19 cellular contexts compared by ENCODE assay signal in genomic region chr15:63532307-63532744, GRCh38. TPM values are rescaled to one million over a fixed set of nuclear protein-coding genes. Genes with fewer than 3 reads are reported as not detected.
DNase-seq lines count a peak whose midpoint lies in the region; ATAC-seq and TF ChIP-seq lines count a peak whose summit lies in the region.
"Had no signal": no experiment of that assay in that cellular context is flagged by ENCODE, and none has a peak within 500 bp of the region (broad histone marks: within the 10 kb centered on the region; RNA-seq: fewer than 3 reads in every experiment).

No MANE protein-coding gene starts in this region.

- H4K20me1 ChIP-seq in mammary epithelial cell (ENCODE audit: insufficient read depth, low read length) = no peaks in the 10 kb centered on the region

- no peak overlapping the region for H3K4me2 ChIP-seq in mammary epithelial cell (ENCODE audit: insufficient read depth, low read depth, low read length)

- intact Hi-C loops in MCF 10A (cut with micrococcal nuclease) (no loop called here), mammary epithelial cell (cut with micrococcal nuclease) (no loop called here), aorta (cut with DNase I) (no loop called here), uterus (cut with DNase I; ENCODE audit: low total_unique reads) (no loop called here)

- CTCF ChIA-PET in MCF 10A (lab: Yijun Ruan, JAX) = interaction anchor here (0.8 kb wide), 1 partner anchor 9 kb away, joined by 3 read pairs; no protein-coding TSS in a partner anchor
- CTCF ChIA-PET in mammary epithelial cell (lab: Charles Lee; ENCODE audit: low non-redundant PET) = no interaction called here

- no peak overlapping the region for H3K27ac Mint-ChIP-seq in MCF 10A (ENCODE audit: low read depth, unreplicated experiment)
- H3K27ac Mint-ChIP-seq: activated naive CD4-positive, alpha-beta T cell treated with anti-CD3 and anti-CD28 coated beads for 36 hours; CD4-positive, CD25-positive, alpha-beta regulatory T cell; dendritic cell treated with granulocyte-macrophage colony-stimulating factor and Interleukin-4, amounts not matched to agents 40 ng/mL and 50 ng/mL, for 4 days had no signal

- H3K4me3 ChIP-seq in mammary epithelial cell (replicated peaks in 1 of 3; ENCODE audit: insufficient read depth in 1 of 3, low read depth in 2 of 3, low read length in 3 of 3) (no peak overlapping the region), fibroblast of villous mesenchyme (ENCODE audit: low read depth, low read length) (no peak overlapping the region), aorta (ENCODE audit: low read length in 2 of 2) (no peak overlapping the region), coronary artery (no peak overlapping the region), uterus (no peak overlapping the region)
- H3K4me3 ChIP-seq: breast epithelium, testis had no signal

- POLR2A ChIA-PET in MCF 10A (lab: Yijun Ruan, JAX) = interaction anchor here (0.8 to 1.9 kb wide), 4 partner anchors 11 to 27 kb away, joined by 4 to 9 read pairs (median 6); no protein-coding TSS in a partner anchor

- no peak overlapping the region for H3K4me3 Mint-ChIP-seq in MCF 10A (ENCODE audit: unreplicated experiment)
- H3K4me3 Mint-ChIP-seq: activated naive CD4-positive, alpha-beta T cell treated with anti-CD3 and anti-CD28 coated beads for 36 hours; dendritic cell treated with granulocyte-macrophage colony-stimulating factor and Interleukin-4, amounts not matched to agents 40 ng/mL and 50 ng/mL, for 4 days had no signal

- H3K4me1 Mint-ChIP-seq in MCF 10A (ENCODE audit: insufficient read depth, unreplicated experiment) = peaks cover 19% of the 10 kb centered on the region

- TF ChIP-seq CTCF in MCF 10A (IDR thresholded peaks at IDR 0.05; ENCODE audit: unreplicated experiment) (no peak), mammary epithelial cell (conservative IDR thresholded peaks at IDR 0.05 in 1 of 2, IDR thresholded peaks at IDR 0.05 in 1 of 2; ENCODE audit: extremely low read depth in 1 of 2, insufficient read depth in 1 of 2, low read depth in 1 of 2, low read length in 2 of 2) (no peak), VCaP (conservative IDR thresholded peaks at IDR 0.05) (no peak), fibroblast of villous mesenchyme (IDR thresholded peaks at IDR 0.05; ENCODE audit: insufficient read depth, low read depth, low read length) (no peak), coronary artery (IDR thresholded peaks at IDR 0.05) (no peak), uterus (IDR thresholded peaks at IDR 0.05) (no peak)

- no peaks in the 10 kb centered on the region for H3K4me1 ChIP-seq in mammary epithelial cell (ENCODE audit: insufficient read depth, low read length)
- peaks cover 3 to 8% of the 10 kb centered on the region in 2 donors for H3K4me1 ChIP-seq in aorta (ENCODE audit: control insufficient read depth in 1 of 2, insufficient read depth in 2 of 2, low read length in 2 of 2)
- no peaks in the 10 kb centered on the region for H3K4me1 ChIP-seq in uterus
- H3K4me1 ChIP-seq: breast epithelium, testis had no signal

- 89% methylated on average over 5 of the region's 5 CpGs for WGBS in mammary epithelial cell (ENCODE audit: low coverage, missing lambda C conversion rate)
- 85 to 90% methylated on average over 5 of the region's 5 CpGs for WGBS in aorta, 2 donors

- dilution Hi-C loops in mammary epithelial cell (cut with HindIII; ENCODE audit: low sequenced_read_pairs) = loop anchor here (5.0 kb wide), 1 partner anchor 65 kb away; no protein-coding TSS in a partner anchor

- DNase-seq in MCF 10A (ENCODE audit: unreplicated experiment) (peak; percentile 25), mammary epithelial cell (no peak), fibroblast of villous mesenchyme (ENCODE audit: low read depth) (peak; percentile 57), aorta (no peak), coronary artery (ENCODE audit: low spot score) (no peak), uterus (no peak)
- DNase-seq in activated CD4-positive, alpha-beta T cell treated with anti-CD3 and anti-CD28 coated beads, Interleukin-2, amount 50 U/mL, for 48 hours = no peak
- DNase-seq: activated CD4-positive, alpha-beta T cell treated with anti-CD3 and anti-CD28 coated beads, Interleukin-2, amount 50 U/mL, for 1 hour; activated naive CD4-positive, alpha-beta T cell treated with anti-CD3 and anti-CD28 coated beads for 36 hours; CD4-positive, CD25-positive, alpha-beta regulatory T cell; MM.1S; naive thymus-derived CD8-positive, alpha-beta T cell; NCI-H1694; small intestine; stimulated activated CD8-positive, alpha-beta memory T cell treated with anti-CD3 and anti-CD28 coated beads, Interleukin-4, amount 100 ng/mL, for 48 hours; testis had no signal

- BruUV-seq in MCF 10A (replicated peaks; lab: Mats Ljungman, UMichigan) (no TSS peak), mammary epithelial cell (replicated peaks; lab: Mats Ljungman, UMichigan) (no TSS peak)

- no peak overlapping the region for H3K9ac ChIP-seq in mammary epithelial cell (ENCODE audit: insufficient read depth, low read length)

- H3K9me3 ChIP-seq in mammary epithelial cell (replicated peaks; ENCODE audit: insufficient read depth, low read length) (no peaks in the 10 kb centered on the region), aorta (ENCODE audit: control insufficient read depth, low read length) (no peaks in the 10 kb centered on the region), uterus (no peaks in the 10 kb centered on the region)
- H3K9me3 ChIP-seq: breast epithelium, testis had no signal

- no peak for ATAC-seq in aorta (ENCODE audit: low FRiP score)

- no peaks in the 10 kb centered on the region for H3K9me3 Mint-ChIP-seq in MCF 10A (ENCODE audit: unreplicated experiment)
- H3K9me3 Mint-ChIP-seq: activated naive CD4-positive, alpha-beta T cell treated with anti-CD3 and anti-CD28 coated beads for 36 hours; CD4-positive, CD25-positive, alpha-beta regulatory T cell; dendritic cell treated with granulocyte-macrophage colony-stimulating factor and Interleukin-4, amounts not matched to agents 40 ng/mL and 50 ng/mL, for 4 days; naive thymus-derived CD8-positive, alpha-beta T cell had no signal

- peaks cover 86% of the 10 kb centered on the region for H3K79me2 ChIP-seq in mammary epithelial cell (ENCODE audit: insufficient read depth, low read length)

- no peak overlapping the region for H3K27ac ChIP-seq in mammary epithelial cell (ENCODE audit: insufficient read depth, low read depth, low read length)
- H3K27ac ChIP-seq in VCaP = peak overlapping the region; percentile 7; the same call in 1 of the 2 replicates
- no peak overlapping the region for H3K27ac ChIP-seq in aorta (ENCODE audit: low read depth in 1 of 2, low read length in 2 of 2)
- no peak overlapping the region for H3K27ac ChIP-seq in coronary artery
- H3K27ac ChIP-seq in uterus = no peak overlapping the region
- H3K27ac ChIP-seq: breast epithelium, testis had no signal

- H3K36me3 Mint-ChIP-seq in MCF 10A (ENCODE audit: insufficient read depth, unreplicated experiment) = peaks cover 6% of the 10 kb centered on the region

- TF ChIP-seq POLR2A in uterus (IDR thresholded peaks at IDR 0.05) = no peak

- H3K36me3 ChIP-seq in mammary epithelial cell (ENCODE audit: insufficient read depth, low read length) = no peaks in the 10 kb centered on the region
- H3K36me3 ChIP-seq in aorta (ENCODE audit: control insufficient read depth in 1 of 2, insufficient read depth in 2 of 2, low read length in 1 of 2) = no peaks in the 10 kb centered on the region
- H3K36me3 ChIP-seq in uterus = no peaks in the 10 kb centered on the region
- H3K36me3 ChIP-seq: breast epithelium had no signal

- no peaks in the 10 kb centered on the region for H3K27me3 Mint-ChIP-seq in MCF 10A (ENCODE audit: insufficient read depth, unreplicated experiment)
- H3K27me3 Mint-ChIP-seq: CD4-positive, CD25-positive, alpha-beta regulatory T cell; dendritic cell treated with granulocyte-macrophage colony-stimulating factor and Interleukin-4, amounts not matched to agents 40 ng/mL and 50 ng/mL, for 4 days; naive thymus-derived CD8-positive, alpha-beta T cell had no signal

- no peak overlapping the region for H2AFZ ChIP-seq in mammary epithelial cell (ENCODE audit: low read depth, low read length)

- in situ Hi-C loops in mammary epithelial cell (cut with MboI; ENCODE audit: low sequenced_read_pairs in 2 of 2) = no loop called here

- H3K27me3 ChIP-seq in mammary epithelial cell (ENCODE audit: insufficient read depth, low read length) (no peaks in the 10 kb centered on the region), aorta (ENCODE audit: control insufficient read depth in 1 of 2, insufficient read depth in 2 of 2, low read length in 1 of 2) (no peaks in the 10 kb centered on the region), uterus (no peaks in the 10 kb centered on the region)
- H3K27me3 ChIP-seq: breast epithelium, testis had no signal

RNA-seq across cellular contexts. Expression of gene USP3, which starts 27.9 kb away (rescaled TPM):
- total RNA-seq in MCF 10A (2022) (59.0 and 70.2 TPM in 2 replicates), mammary epithelial cell (10 to 100 TPM; 26.3 to 30.6 TPM), fibroblast of villous mesenchyme (29.3 and 34.1 TPM in 2 replicates), aorta (10 to 100 TPM; 46.9 to 60.0 TPM), uterus (10 to 100 TPM; 26.5 to 96.3 (median 65.8) TPM)
- polyA plus RNA-seq in mammary epithelial cell (13.6 TPM), aorta (10 to 100 TPM; 16.3 to 28.9 TPM)
- polyA minus RNA-seq in mammary epithelial cell = 50.9 TPM

Comparison
In these comparisons a context has a peak if more than half of its experiments do, and no peak if none do; other contexts are left out.
1. DNase-seq: peak in MCF 10A (single experiment) and fibroblast of villous mesenchyme (single experiment); none in mammary epithelial cell (single experiment), aorta (0 of 2), coronary artery (single experiment), uterus (0 of 2) and activated CD4-positive, alpha-beta T cell treated with anti-CD3 and anti-CD28 coated beads, Interleukin-2, amount 50 U/mL, for 48 hours (0 of 2).